Comparison of ENCODE assay signal across 1 cellular context in genomic region chr20:1826046-1826445, GRCh38.
TF ChIP-seq lines count a peak whose summit lies in the region.

No MANE protein-coding gene starts in this region.

TF ChIP-seq in IMR-90, 13 proteins besides CTCF, POLR2A, EP300 and RAD21 (continued from another document):
- no peak for TF ChIP-seq CEBPB (IDR thresholded peaks at IDR 0.05; ENCODE audit: low read depth, low read length)
- TF ChIP-seq RCOR1 (IDR thresholded peaks at IDR 0.05; ENCODE audit: insufficient replicate concordance, low read length) = no peak
- TF ChIP-seq CHD1 (IDR thresholded peaks at IDR 0.05; ENCODE audit: low read depth, low read length) = no peak
- TF ChIP-seq RFX5 (IDR thresholded peaks at IDR 0.05; ENCODE audit: low read depth, low read length) = no peak
TF ChIP-seq in IMR-90: peak in this region for 0.
